Comparison of ENCODE assay signal across 9 cellular contexts in the genomic region with DNA sequence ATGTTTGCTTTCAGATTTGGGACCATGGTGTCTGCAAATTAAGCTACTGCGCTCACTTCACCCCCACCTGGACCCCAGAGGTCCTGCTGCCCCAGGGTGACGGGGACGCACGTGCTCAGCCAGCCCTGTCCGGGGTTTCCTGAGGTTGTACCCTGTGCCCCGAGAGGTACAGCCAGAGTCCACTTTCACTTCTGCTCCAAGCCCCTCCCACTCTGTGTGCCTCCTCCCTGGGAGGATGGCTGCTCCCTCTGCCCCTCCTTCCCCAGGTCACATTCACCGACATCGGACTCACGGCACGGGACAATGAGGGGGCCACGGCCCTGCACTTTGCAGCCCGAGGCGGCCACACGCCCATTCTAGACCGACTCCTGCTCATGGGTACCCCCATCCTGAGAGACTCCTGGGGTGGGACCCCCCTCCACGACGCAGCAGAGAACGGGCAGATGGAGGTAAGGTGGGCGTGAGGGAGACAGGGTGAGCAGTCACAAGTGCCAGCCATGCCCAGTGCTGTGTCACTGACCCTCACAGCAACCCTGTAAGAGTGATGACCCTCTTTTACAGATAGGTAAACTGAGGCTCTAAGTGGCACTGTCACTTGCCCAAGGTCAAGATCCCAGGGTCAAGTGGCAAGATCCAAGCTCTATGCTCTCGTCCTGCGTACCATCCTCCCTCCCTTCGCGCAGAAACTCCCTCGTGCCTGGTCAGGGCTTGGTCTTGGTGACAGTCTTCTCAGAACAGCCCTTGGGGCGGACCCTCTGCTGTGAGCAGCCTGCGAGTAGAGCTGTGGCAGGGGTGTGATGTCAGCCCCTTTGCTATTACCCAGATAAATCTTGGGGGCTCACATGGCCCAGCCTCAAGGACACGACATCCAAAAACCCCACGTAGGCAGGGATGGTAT. TPM values are rescaled to one million over a fixed set of nuclear protein-coding genes. Genes with fewer than 3 reads are reported as not detected.
DNase-seq lines count a peak whose midpoint lies in the region; ATAC-seq lines count a peak whose summit lies in the region.
"Had no signal": no experiment of that assay in that cellular context is flagged by ENCODE, and none has a peak within 500 bp of the region (broad histone marks: within the 10 kb centered on the region; RNA-seq: fewer than 3 reads in every experiment).

No MANE protein-coding gene starts in this region.

- ATAC-seq in GM19455 (IDR thresholded peaks at IDR 0.05; ENCODE audit: unreplicated experiment) (peak; percentile 56), left cardiac atrium (peak in 1 of 2 donors; percentile 16)

- H3K4me3 Mint-ChIP-seq in T-helper 2 cell treated with Interferon-gamma antibody and Interleukin-4, amounts not matched to agents 5 μg/mL and 100 μg/mL, for 36 hours = no peak overlapping the region
- no peak overlapping the region for H3K4me3 Mint-ChIP-seq in activated CD4-positive, alpha-beta memory T cell treated with anti-CD3 and anti-CD28 coated beads for 36 hours
- H3K4me3 Mint-ChIP-seq: mesothelial cell of epicardium had no signal

- H3K27me3 Mint-ChIP-seq in T-helper 2 cell treated with Interferon-gamma antibody and Interleukin-4, amounts not matched to agents 5 μg/mL and 100 μg/mL, for 36 hours (ENCODE audit: low read depth) = no peaks in the 10 kb centered on the region
- H3K27me3 Mint-ChIP-seq in activated CD4-positive, alpha-beta memory T cell treated with anti-CD3 and anti-CD28 coated beads for 36 hours = no peaks in the 10 kb centered on the region

- intact Hi-C loops in left cardiac atrium (cut with DNase I) = no loop called here
- intact Hi-C loops in activated CD4-positive, alpha-beta memory T cell treated with anti-CD3 and anti-CD28 coated beads for 36 hours (cut with micrococcal nuclease) = no loop called here

- POLR2A ChIA-PET in activated CD4-positive, alpha-beta memory T cell treated with anti-CD3 and anti-CD28 coated beads for 36 hours (lab: Charles Lee) = no interaction called here

- no peak overlapping the region for H3K27ac Mint-ChIP-seq in T-helper 2 cell treated with Interferon-gamma antibody and Interleukin-4, amounts not matched to agents 5 μg/mL and 100 μg/mL, for 36 hours
- no peak overlapping the region for H3K27ac Mint-ChIP-seq in activated CD4-positive, alpha-beta memory T cell treated with anti-CD3 and anti-CD28 coated beads for 36 hours
- H3K27ac Mint-ChIP-seq: mesothelial cell of epicardium had no signal

- peaks cover 5% of the 10 kb centered on the region for H3K4me1 Mint-ChIP-seq in T-helper 2 cell treated with Interferon-gamma antibody and Interleukin-4, amounts not matched to agents 5 μg/mL and 100 μg/mL, for 36 hours (ENCODE audit: low read depth)
- peaks cover 3% of the 10 kb centered on the region for H3K4me1 Mint-ChIP-seq in activated CD4-positive, alpha-beta memory T cell treated with anti-CD3 and anti-CD28 coated beads for 36 hours (ENCODE audit: low read depth)

- CTCF ChIA-PET in activated CD4-positive, alpha-beta memory T cell treated with anti-CD3 and anti-CD28 coated beads for 36 hours (lab: Charles Lee) = interaction anchor here (1.3 kb wide), 1 partner anchor 250 kb away, joined by 5 read pairs; no protein-coding TSS in a partner anchor

- H3K36me3 Mint-ChIP-seq in T-helper 2 cell treated with Interferon-gamma antibody and Interleukin-4, amounts not matched to agents 5 μg/mL and 100 μg/mL, for 36 hours (ENCODE audit: low read depth) = no peaks in the 10 kb centered on the region
- no peaks in the 10 kb centered on the region for H3K36me3 Mint-ChIP-seq in activated CD4-positive, alpha-beta memory T cell treated with anti-CD3 and anti-CD28 coated beads for 36 hours
- H3K36me3 Mint-ChIP-seq: mesothelial cell of epicardium had no signal

- peak; percentile 85 for DNase-seq in DMS53 treated with DMSO at 0.1 percent for 48 hours (lab: John Stamatoyannopoulos, UW; ENCODE audit: unreplicated experiment)
- DNase-seq in HuH-7 (ENCODE audit: low spot score) = peak; percentile 31
- peak; percentile 14 for DNase-seq in left cardiac atrium
- no peak for DNase-seq in NCI-H2107 (lab: John Stamatoyannopoulos, UW)
- DNase-seq in T-helper 2 cell treated with Interferon-gamma antibody and Interleukin-4, amounts not matched to agents 5 μg/mL and 100 μg/mL, for 36 hours (ENCODE audit: low spot score) = no peak
- DNase-seq in NCI-H82 treated with DMSO at 0.1 percent for 48 hours (lab: John Stamatoyannopoulos, UW; ENCODE audit: unreplicated experiment) = no peak
- DNase-seq in activated CD4-positive, alpha-beta memory T cell treated with anti-CD3 and anti-CD28 coated beads for 36 hours = no peak

- H3K9me3 Mint-ChIP-seq in T-helper 2 cell treated with Interferon-gamma antibody and Interleukin-4, amounts not matched to agents 5 μg/mL and 100 μg/mL, for 36 hours = peaks cover 14% of the 10 kb centered on the region
- H3K9me3 Mint-ChIP-seq in activated CD4-positive, alpha-beta memory T cell treated with anti-CD3 and anti-CD28 coated beads for 36 hours = peaks cover 2% of the 10 kb centered on the region

RNA-seq across cellular contexts. Expression of a gene that starts 7.6 kb away (rescaled TPM):
- under 1 TPM; 0.15 to 0.26 TPM for total RNA-seq in left cardiac atrium
- total RNA-seq in activated CD4-positive, alpha-beta memory T cell treated with anti-CD3 and anti-CD28 coated beads for 36 hours = under 1 TPM; 0.12 to 0.14 TPM

RNA-seq across cellular contexts. Expression of a gene that starts 30.7 kb away (rescaled TPM):
- 10 to 100 TPM; 15.8 to 16.6 TPM for total RNA-seq in left cardiac atrium
- total RNA-seq in activated CD4-positive, alpha-beta memory T cell treated with anti-CD3 and anti-CD28 coated beads for 36 hours = not detected

RNA-seq across cellular contexts. Expression of a gene that starts 47.0 kb away (rescaled TPM):
- 10 to 100 TPM in 1 of 2 donors, 1 to 10 TPM in 1; 9.6 to 10.9 TPM for total RNA-seq in left cardiac atrium
- 10 to 100 TPM; 47.9 to 51.8 TPM for total RNA-seq in activated CD4-positive, alpha-beta memory T cell treated with anti-CD3 and anti-CD28 coated beads for 36 hours

RNA-seq across cellular contexts. Expression of a gene that starts 51.0 kb away (rescaled TPM):
- 1 to 10 TPM in 1 of 2 donors, not detected in 1; 1.2 TPM for total RNA-seq in left cardiac atrium
- total RNA-seq in activated CD4-positive, alpha-beta memory T cell treated with anti-CD3 and anti-CD28 coated beads for 36 hours = not detected

Comparison
In these comparisons a context has a peak if more than half of its experiments do, and no peak if none do; other contexts are left out.
1. DNase-seq: peak in DMS53 treated with DMSO at 0.1 percent for 48 hours (single experiment), HuH-7 (single experiment) and left cardiac atrium (single experiment); none in NCI-H2107 (single experiment), T-helper 2 cell treated with Interferon-gamma antibody and Interleukin-4, amounts not matched to agents 5 μg/mL and 100 μg/mL, for 36 hours (single experiment), NCI-H82 treated with DMSO at 0.1 percent for 48 hours (single experiment) and activated CD4-positive, alpha-beta memory T cell treated with anti-CD3 and anti-CD28 coated beads for 36 hours (single experiment).
2. RNA of a gene that starts 30.7 kb away (total RNA-seq): 15.8 to 16.6 TPM in left cardiac atrium; not detected in activated CD4-positive, alpha-beta memory T cell treated with anti-CD3 and anti-CD28 coated beads for 36 hours; every median in the first group is over 10 times any median in the second.
3. RNA of a gene that starts 47.0 kb away (total RNA-seq): 47.9 to 51.8 TPM in activated CD4-positive, alpha-beta memory T cell treated with anti-CD3 and anti-CD28 coated beads for 36 hours; 9.6 to 10.9 TPM in left cardiac atrium; every median in the first group is over 4 times any median in the second.